ENCODE assay signal across 10 cellular contexts in genomic region chr11:114077482-114078305, GRCh38. TPM values are rescaled to one million over a fixed set of nuclear protein-coding genes. Genes with fewer than 3 reads are reported as not detected.
DNase-seq lines count a peak whose midpoint lies in the region; ATAC-seq and TF ChIP-seq lines count a peak whose summit lies in the region.
"Had no signal": no experiment of that assay in that cellular context is flagged by ENCODE, and none has a peak within 500 bp of the region (broad histone marks: within the 10 kb centered on the region; RNA-seq: fewer than 3 reads in every experiment).

No MANE protein-coding gene starts in this region.

- ATAC-seq in activated CD8-positive, alpha-beta memory T cell treated with anti-CD3 and anti-CD28 coated beads, Interleukin-2, amount 10 ng/mL, durations not matched to agents 7 days and 5 days: peak; percentile 37
- ATAC-seq in T-helper 17 cell (peak; percentile 61), GM18520 (IDR thresholded peaks at IDR 0.05; ENCODE audit: unreplicated experiment) (no peak)

- peaks cover 23% of the 10 kb centered on the region for H3K27me3 Mint-ChIP-seq in activated CD8-positive, alpha-beta memory T cell treated with anti-CD3 and anti-CD28 coated beads, Interleukin-2, amount 10 ng/mL, durations not matched to agents 7 days and 5 days
- peaks cover 6% of the 10 kb centered on the region for H3K27me3 Mint-ChIP-seq in T-helper 17 cell
- H3K27me3 Mint-ChIP-seq in mesothelial cell of epicardium (ENCODE audit: low read depth): peaks cover 83% of the 10 kb centered on the region

- H3K4me3 ChIP-seq in iPS-20b (ENCODE audit: low read length) (peak overlapping the region; percentile 28; the same call in 1 of the 2 replicates), suprapubic skin (no peak overlapping the region)
- H3K4me3 ChIP-seq: BLaER1 had no signal

- H3K9ac ChIP-seq in iPS-20b (ENCODE audit: low read depth, low read length): no peak overlapping the region
- H3K9ac ChIP-seq: BLaER1 had no signal

- H3K9me3 ChIP-seq in T-helper 17 cell (ENCODE audit: control insufficient read depth, low read length, poor library complexity, severe bottlenecking) (no peaks in the 10 kb centered on the region), iPS-20b (ENCODE audit: insufficient read depth, low read depth, low read length) (no peaks in the 10 kb centered on the region), suprapubic skin (no peaks in the 10 kb centered on the region)
- H3K9me3 ChIP-seq: BLaER1 had no signal

- CTCF ChIA-PET in activated CD8-positive, alpha-beta memory T cell treated with anti-CD3 and anti-CD28 coated beads, Interleukin-2, amount 10 ng/mL, durations not matched to agents 7 days and 5 days (lab: Charles Lee): interaction anchor here (0.6 to 1.9 kb wide), 4 partner anchors 52 to 183 kb away, joined by 3 to 10 read pairs (median 3); no protein-coding TSS in a partner anchor

- 83% methylated on average over 9 of the region's 9 CpGs for WGBS in suprapubic skin

- no peaks in the 10 kb centered on the region for H3K36me3 Mint-ChIP-seq in activated CD8-positive, alpha-beta memory T cell treated with anti-CD3 and anti-CD28 coated beads, Interleukin-2, amount 10 ng/mL, durations not matched to agents 7 days and 5 days
- peaks cover 2% of the 10 kb centered on the region for H3K36me3 Mint-ChIP-seq in T-helper 17 cell (ENCODE audit: low read depth)
- H3K36me3 Mint-ChIP-seq in mesothelial cell of epicardium: no peaks in the 10 kb centered on the region

- H3K36me3 ChIP-seq in iPS-20b (ENCODE audit: insufficient read depth, low read depth, low read length) (no peaks in the 10 kb centered on the region), suprapubic skin (peaks cover 46% of the 10 kb centered on the region)
- H3K36me3 ChIP-seq: BLaER1 had no signal

- H3K27me3 ChIP-seq in iPS-20b (ENCODE audit: insufficient read depth, low read length) (peaks cover 97% of the 10 kb centered on the region), suprapubic skin (no peaks in the 10 kb centered on the region)
- H3K27me3 ChIP-seq: BLaER1 had no signal

- TF ChIP-seq CTCF in suprapubic skin (IDR thresholded peaks at IDR 0.05) (no peak), mesothelial cell of epicardium (IDR thresholded peaks at IDR 0.05; ENCODE audit: unreplicated experiment) (no peak)

- TF ChIP-seq EP300 in suprapubic skin (IDR thresholded peaks at IDR 0.05): no peak

- H3K4me1 ChIP-seq in iPS-20b (ENCODE audit: insufficient read depth, low read length) (peaks cover 18% of the 10 kb centered on the region; the same call in 1 of the 2 replicates), suprapubic skin (peaks cover 97% of the 10 kb centered on the region)

- peak; percentile 54 for DNase-seq in activated CD8-positive, alpha-beta memory T cell treated with anti-CD3 and anti-CD28 coated beads, Interleukin-2, amount 10 ng/mL, durations not matched to agents 7 days and 5 days
- DNase-seq in activated CD8-positive, alpha-beta memory T cell treated with anti-CD3 and anti-CD28 coated beads for 24 hours: no peak
- DNase-seq in T-helper 17 cell (peak in 1 of 3 donors; percentile 36), suprapubic skin (ENCODE audit: low spot score in 2 of 2) (peak in 1 of 2 donors; percentile 49), mesothelial cell of epicardium (ENCODE audit: low spot score in 2 of 2, unreplicated experiment in 2 of 2) (no peak)
- no peak for DNase-seq in effector CD4-positive, alpha-beta T cell
- DNase-seq: HCEC 1CT had no signal

- H3K4me1 Mint-ChIP-seq in activated CD8-positive, alpha-beta memory T cell treated with anti-CD3 and anti-CD28 coated beads, Interleukin-2, amount 10 ng/mL, durations not matched to agents 7 days and 5 days: peaks cover 73% of the 10 kb centered on the region
- H3K4me1 Mint-ChIP-seq in T-helper 17 cell (peaks cover 71% of the 10 kb centered on the region), mesothelial cell of epicardium (peaks cover 36% of the 10 kb centered on the region)

- peak overlapping the region; percentile 44 for H3K4me3 Mint-ChIP-seq in activated CD8-positive, alpha-beta memory T cell treated with anti-CD3 and anti-CD28 coated beads, Interleukin-2, amount 10 ng/mL, durations not matched to agents 7 days and 5 days
- H3K4me3 Mint-ChIP-seq in T-helper 17 cell (peak overlapping the region; percentile 89), mesothelial cell of epicardium (no peak overlapping the region)

- no peak for TF ChIP-seq POLR2A in suprapubic skin (IDR thresholded peaks at IDR 0.05)

- peak overlapping the region; percentile 72 for H3K27ac Mint-ChIP-seq in activated CD8-positive, alpha-beta memory T cell treated with anti-CD3 and anti-CD28 coated beads, Interleukin-2, amount 10 ng/mL, durations not matched to agents 7 days and 5 days
- H3K27ac Mint-ChIP-seq in T-helper 17 cell: peak overlapping the region; percentile 99
- no peak overlapping the region for H3K27ac Mint-ChIP-seq in mesothelial cell of epicardium

- no peak overlapping the region for H3K27ac ChIP-seq in iPS-20b (ENCODE audit: low read length)
- H3K27ac ChIP-seq in suprapubic skin: peak overlapping the region; percentile 18
- H3K27ac ChIP-seq: BLaER1 had no signal

- H3K9me3 Mint-ChIP-seq in activated CD8-positive, alpha-beta memory T cell treated with anti-CD3 and anti-CD28 coated beads, Interleukin-2, amount 10 ng/mL, durations not matched to agents 7 days and 5 days (ENCODE audit: low read depth): no peaks in the 10 kb centered on the region
- no peaks in the 10 kb centered on the region for H3K9me3 Mint-ChIP-seq in mesothelial cell of epicardium

RNA-seq across cellular contexts. Expression of gene ZBTB16, which starts 18.2 kb away (rescaled TPM):
- 1 to 10 TPM; 3.2 to 3.9 TPM for total RNA-seq in activated CD8-positive, alpha-beta memory T cell treated with anti-CD3 and anti-CD28 coated beads, Interleukin-2, amount 10 ng/mL, durations not matched to agents 7 days and 5 days
- 10 to 100 TPM; 17.2 to 20.7 TPM for total RNA-seq in T-helper 17 cell
- total RNA-seq in suprapubic skin: 100 to 1,000 TPM; 142 to 474 (median 232) TPM
- total RNA-seq in mesothelial cell of epicardium: not detected in 3 replicates

Comparison
In these comparisons a context has a peak if more than half of its experiments do, and no peak if none do; other contexts are left out.
1. RNA of gene ZBTB16, which starts 18.2 kb away (total RNA-seq): 142 to 474 TPM in suprapubic skin; 17.2 to 20.7 TPM in T-helper 17 cell, 3.2 to 3.9 TPM in activated CD8-positive, alpha-beta memory T cell treated with anti-CD3 and anti-CD28 coated beads, Interleukin-2, amount 10 ng/mL, durations not matched to agents 7 days and 5 days and not detected in mesothelial cell of epicardium; every median in the first group is over 4 times any median in the second.